ENCODE assay signal across 7 cellular contexts in the genomic region with DNA sequence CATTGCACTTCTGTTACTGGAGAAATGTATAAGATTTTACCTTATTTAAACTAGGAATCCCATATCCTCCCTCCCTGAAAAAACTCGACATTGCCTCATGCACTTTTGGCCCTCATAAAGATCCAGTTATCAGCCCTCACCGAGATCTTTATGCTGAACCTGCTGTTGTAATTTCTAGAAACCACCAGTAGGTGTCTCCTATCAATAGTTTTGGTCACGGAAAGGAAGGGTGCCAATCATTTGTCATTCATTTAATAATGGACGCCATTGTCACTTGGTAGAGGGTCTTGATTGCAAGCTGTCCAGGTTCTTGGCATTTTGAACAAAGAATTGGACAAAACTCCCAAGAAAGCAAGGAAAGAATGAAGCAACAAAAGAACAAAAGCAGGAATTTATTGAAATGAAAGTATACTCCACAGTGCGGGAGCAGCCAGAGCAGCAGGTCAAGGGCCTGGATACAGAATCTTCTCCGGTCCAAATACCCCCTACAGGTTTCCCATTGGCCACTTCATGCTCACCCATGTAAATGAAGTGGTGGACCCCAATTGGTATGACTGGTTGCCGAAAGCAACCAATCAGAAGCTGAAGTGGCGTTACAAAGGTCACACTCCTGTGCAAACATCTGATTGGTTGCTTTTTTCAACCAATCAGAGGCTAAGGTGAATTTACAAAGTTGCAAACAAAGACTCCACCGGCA.
DNase-seq lines count a peak whose midpoint lies in the region; ATAC-seq and TF ChIP-seq lines count a peak whose summit lies in the region.

No MANE protein-coding gene starts in this region.

- DNase-seq in GM06990 (ENCODE audit: extremely low read depth, insufficient read length) (no peak), HPDE6-E6E7 (ENCODE audit: extremely low spot score) (peak; percentile 34), OCI-M1 (lab: John Stamatoyannopoulos, UW) (peak; percentile 65), dorsolateral prefrontal cortex (no peak), mesenteric fat pad (ENCODE audit: low spot score) (no peak)
- DNase-seq in natural killer cell treated with Interleukin-12 subunit alpha and Interleukin-12 subunit beta and Interleukin-15 and Interleukin-18, amount 100 ng/mL, for 72 hours (ENCODE audit: low spot score), result no peak

- H3K4me1 Mint-ChIP-seq in natural killer cell treated with Interleukin-12 subunit alpha and Interleukin-12 subunit beta and Interleukin-15 and Interleukin-18, amount 100 ng/mL, for 72 hours (ENCODE audit: low read depth in 2 of 2), result peaks cover 3 to 5% of the 10 kb centered on the region in 2 donors

- H3K9me3 Mint-ChIP-seq in natural killer cell treated with Interleukin-12 subunit alpha and Interleukin-12 subunit beta and Interleukin-15 and Interleukin-18, amount 100 ng/mL, for 72 hours, result no peaks in the 10 kb centered on the region

- no peak overlapping the region for H3K27ac ChIP-seq in dorsolateral prefrontal cortex

- intact Hi-C loops in dorsolateral prefrontal cortex (cut with DNase I), result no loop called here

- H3K4me3 ChIP-seq in GM06990 (replicated peaks; ENCODE audit: low read depth, low read length) (no peak overlapping the region), dorsolateral prefrontal cortex (peak overlapping the region in 50 of 59 donors; percentile 2 to 64 (median 39))

- H3K27me3 ChIP-seq in GM06990 (replicated peaks; ENCODE audit: control insufficient read depth, insufficient read depth, low read length), result no peaks in the 10 kb centered on the region
- H3K27me3 ChIP-seq in dorsolateral prefrontal cortex, result no peaks in the 10 kb centered on the region

- no peaks in the 10 kb centered on the region for H3K36me3 Mint-ChIP-seq in natural killer cell treated with Interleukin-12 subunit alpha and Interleukin-12 subunit beta and Interleukin-15 and Interleukin-18, amount 100 ng/mL, for 72 hours

- H3K4me3 Mint-ChIP-seq in natural killer cell treated with Interleukin-12 subunit alpha and Interleukin-12 subunit beta and Interleukin-15 and Interleukin-18, amount 100 ng/mL, for 72 hours, result peak overlapping the region; percentile 46

- ATAC-seq in GM21360 (IDR thresholded peaks at IDR 0.05; ENCODE audit: unreplicated experiment), result peak; percentile 84
- ATAC-seq in natural killer cell treated with Interleukin-12 subunit alpha and Interleukin-12 subunit beta and Interleukin-15 and Interleukin-18, amount 100 ng/mL, for 72 hours, result no peak

- H3K27ac Mint-ChIP-seq in natural killer cell treated with Interleukin-12 subunit alpha and Interleukin-12 subunit beta and Interleukin-15 and Interleukin-18, amount 100 ng/mL, for 72 hours, result no peak overlapping the region

- no peaks in the 10 kb centered on the region for H3K36me3 ChIP-seq in GM06990 (ENCODE audit: control insufficient read depth, insufficient read depth, low read length)

- peak; percentile 65 for TF ChIP-seq CTCF in GM06990 (IDR thresholded peaks at IDR 0.05; ENCODE audit: insufficient read depth, low read length, poor library complexity, severe bottlenecking)
- peak; percentile 27 to 82 (median 66) for TF ChIP-seq CTCF in dorsolateral prefrontal cortex (IDR thresholded peaks at IDR 0.05 in 54 of 56, conservative IDR thresholded peaks at IDR 0.05 in 2 of 56; ENCODE audit: low read depth in 1 of 56, partially characterized antibody in 56 of 56)

- H3K27me3 Mint-ChIP-seq in natural killer cell treated with Interleukin-12 subunit alpha and Interleukin-12 subunit beta and Interleukin-15 and Interleukin-18, amount 100 ng/mL, for 72 hours, result no peaks in the 10 kb centered on the region

Comparison
In these comparisons a context has a peak if more than half of its experiments do, and no peak if none do; other contexts are left out.
1. DNase-seq: peak in HPDE6-E6E7 (single experiment) and OCI-M1 (single experiment); none in GM06990 (single experiment), dorsolateral prefrontal cortex (0 of 10), natural killer cell treated with Interleukin-12 subunit alpha and Interleukin-12 subunit beta and Interleukin-15 and Interleukin-18, amount 100 ng/mL, for 72 hours (single experiment) and mesenteric fat pad (single experiment).